In the genomic region with DNA sequence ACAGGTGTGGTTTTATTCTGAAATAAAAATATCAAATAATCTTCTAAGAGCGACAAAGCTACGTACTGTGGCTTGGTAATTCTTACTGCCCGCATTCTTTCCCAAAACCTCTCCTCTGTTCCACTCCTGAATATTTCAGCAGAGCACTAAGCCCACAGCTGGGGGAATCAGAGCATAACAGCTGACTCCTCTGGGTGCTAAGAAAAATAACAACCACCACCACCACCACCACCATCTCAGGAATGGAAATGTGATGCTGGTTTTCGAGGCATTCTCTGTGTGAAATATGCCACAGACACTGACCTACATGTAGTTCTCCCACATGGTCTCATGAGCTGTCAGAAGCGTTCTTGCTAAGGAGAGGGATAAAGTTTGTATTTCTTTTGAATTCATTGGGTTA, we compare ENCODE assay signal across 34 cellular contexts.
"Had no signal": no experiment of that assay in that cellular context is flagged by ENCODE, and none has a peak within 500 bp of the region (broad histone marks: within the 10 kb centered on the region; RNA-seq: fewer than 3 reads in every experiment).

No MANE protein-coding gene starts in this region.

- ATAC-seq: activated CD8-positive, alpha-beta memory T cell treated with anti-CD3 and anti-CD28 coated beads, Interleukin-2, amount 10 ng/mL, durations not matched to agents 7 days and 5 days; activated T-cell treated with anti-CD3 and anti-CD28 coated beads, Interleukin-2, amount 50 U/mL, for 72 hours; activated T-helper 17 cell treated with anti-CD3 and anti-CD28 coated beads, Interleukin-2, amount 50 U/mL, for 72 hours; K562; Panc1; SK-N-SH treated with all-trans-retinoic acid at 6 μM for 48 hours; T-cell; T-helper 17 cell had no signal

- H3K36me3 ChIP-seq: brain microvascular endothelial cell, WERI-Rb-1 had no signal

- H3K4me3 ChIP-seq: K562 had no signal

- DNase-seq: activated CD4-positive, alpha-beta memory T cell treated with anti-CD3 and anti-CD28 coated beads, Interleukin-2, amount 10 ng/mL, durations not matched to agents 7 days and 5 days; activated CD4-positive, alpha-beta T cell treated with anti-CD3 and anti-CD28 coated beads for 1 hour; activated CD4-positive, alpha-beta T cell treated with anti-CD3 and anti-CD28 coated beads for 48 hours; activated CD4-positive, CD25-positive, alpha-beta regulatory T cell; activated CD8-positive, alpha-beta memory T cell treated with anti-CD3 and anti-CD28 coated beads for 24 hours; activated CD8-positive, alpha-beta memory T cell treated with anti-CD3 and anti-CD28 coated beads, Interleukin-2, amount 10 ng/mL, durations not matched to agents 7 days and 5 days; activated CD8-positive, alpha-beta memory T cell treated with anti-CD3 and anti-CD28 coated beads, Interleukin-2, amount 50 U/mL, for 48 hours; activated effector memory CD4-positive, alpha-beta T cell treated with anti-CD3 and anti-CD28 coated beads, Interleukin-2, amount 50 U/mL, for 16 hours; activated naive CD4-positive, alpha-beta T cell; activated naive CD4-positive, alpha-beta T cell treated with anti-CD3 and anti-CD28 coated beads, Interleukin-2, amount 50 U/mL, for 16 hours; activated naive CD8-positive, alpha-beta T cell treated with anti-CD3 and anti-CD28 coated beads for 36 hours; activated T-cell treated with anti-CD3 and anti-CD28 coated beads, Interleukin-2, amount 50 U/mL, for 1 hour; activated T-cell treated with anti-CD3 and anti-CD28 coated beads, Interleukin-2, amount 50 U/mL, for 72 hours; amniotic stem cell; aorta; brain microvascular endothelial cell; central memory CD4-positive, alpha-beta T cell; NCI-H1105 treated with DMSO at 0.1 percent for 48 hours; NCI-H1436; NCI-H1694; NCI-H1930; NCI-H2081 treated with DMSO at 0.1 percent for 48 hours; NCI-H345; NCI-H524 treated with DMSO at 0.1 percent for 48 hours; RPMI8226; SHP77 treated with DMSO at 0.1 percent for 48 hours; T-cell; T-helper 17 cell; T-helper 9 cell; WERI-Rb-1 had no signal

- H3K27ac ChIP-seq: brain microvascular endothelial cell, WERI-Rb-1 had no signal

- H3K27me3 ChIP-seq: brain microvascular endothelial cell had no signal
